8 cellular contexts compared by ENCODE assay signal in genomic region chr4:49120804-49121203, GRCh38.
DNase-seq lines count a peak whose midpoint lies in the region; ATAC-seq, FAIRE-seq and TF ChIP-seq lines count a peak whose summit lies in the region.
"Not testable (repeated sequence)": the region's sequence is repeated elsewhere in the genome, so short reads cannot be mapped to it uniquely, and the experiment has no call there.

No MANE protein-coding gene starts in this region.

- H2AFZ ChIP-seq in IMR-90 (replicated peaks; ENCODE audit: low read length, poor library complexity); endothelial cell of umbilical vein (ENCODE audit: low read depth, low read length): not testable (repeated sequence)

- peaks cover 48 to 54% of the 10 kb centered on the region in 2 donors for H3K36me3 Mint-ChIP-seq in activated T-cell treated with anti-CD3 and anti-CD28 coated beads, Interleukin-2, amount 50 U/mL, for 72 hours (ENCODE audit: insufficient read depth in 2 of 2)

- not testable (repeated sequence) for BruUV-seq in A673 (replicated peaks; lab: Mats Ljungman, UMichigan); IMR-90 (replicated peaks; lab: Mats Ljungman, UMichigan); endothelial cell of umbilical vein (replicated peaks; lab: Mats Ljungman, UMichigan)

- H3K27ac ChIP-seq in A673 (ENCODE audit: low read depth, low read length, poor library complexity, severe bottlenecking); IMR-90 (ENCODE audit: insufficient read depth, low read length); endothelial cell of umbilical vein (ENCODE audit: insufficient read depth, low read depth, low read length): not testable (repeated sequence)

- H3K18ac ChIP-seq in IMR-90 (ENCODE audit: low read depth, low read length) = not testable (repeated sequence)

- TF ChIP-seq CTCF in A673 (conservative IDR thresholded peaks at IDR 0.05; ENCODE audit: low read depth, low read length); IMR-90 (conservative IDR thresholded peaks at IDR 0.05; ENCODE audit: low read depth, low read length); endothelial cell of umbilical vein (IDR thresholded peaks at IDR 0.05; ENCODE audit: extremely low read depth in 1 of 2, insufficient read depth in 1 of 2, low read depth in 1 of 2, low read length in 2 of 2): not testable (repeated sequence)

- not testable (repeated sequence) for H2BK15ac ChIP-seq in IMR-90 (ENCODE audit: low read depth, low read length)

- H3K79me2 ChIP-seq in endothelial cell of umbilical vein (ENCODE audit: control insufficient read depth, insufficient read depth, low read length) = not testable (repeated sequence)

- not testable (repeated sequence) for H2BK20ac ChIP-seq in IMR-90 (ENCODE audit: low read depth, low read length)

- H3K4me1 ChIP-seq in A673 (ENCODE audit: insufficient read depth, low read length, poor library complexity, severe bottlenecking); IMR-90 (ENCODE audit: control insufficient read depth, insufficient read depth, low read length); endothelial cell of umbilical vein (ENCODE audit: control insufficient read depth, extremely low read depth, insufficient read depth, low read length): not testable (repeated sequence)

- not testable (repeated sequence) for H3K36me3 ChIP-seq in A673 (ENCODE audit: insufficient read depth, low read length, poor library complexity, severe bottlenecking); IMR-90 (ENCODE audit: control insufficient read depth, insufficient read depth, low read length); endothelial cell of umbilical vein (ENCODE audit: control insufficient read depth in 2 of 2, extremely low read depth in 1 of 2, insufficient read depth in 2 of 2, low read length in 2 of 2)

- H3K27me3 Mint-ChIP-seq in activated T-cell treated with anti-CD3 and anti-CD28 coated beads, Interleukin-2, amount 50 U/mL, for 72 hours (ENCODE audit: low read depth) = not testable (repeated sequence)

- H3K9me3 Mint-ChIP-seq in activated T-cell treated with anti-CD3 and anti-CD28 coated beads, Interleukin-2, amount 50 U/mL, for 72 hours = peaks cover 41 to 44% of the 10 kb centered on the region in 2 donors

- in situ Hi-C loops in IMR-90 (cut with MboI; ENCODE audit: low sequenced_read_pairs) = not testable (repeated sequence)

- not testable (repeated sequence) for H3K14ac ChIP-seq in IMR-90 (replicated peaks; ENCODE audit: low read depth, low read length)

- not testable (repeated sequence) for TF ChIP-seq POLR2A in IMR-90 (IDR thresholded peaks at IDR 0.05; ENCODE audit: low read depth, low read length); endothelial cell of umbilical vein (IDR thresholded peaks at IDR 0.05; ENCODE audit: low read depth, low read length)

- not testable (repeated sequence) for H4K20me1 ChIP-seq in IMR-90 (ENCODE audit: insufficient read depth, low read length); endothelial cell of umbilical vein (replicated peaks; ENCODE audit: control insufficient read depth, extremely low read depth, insufficient read depth, low read length)

- H2BK120ac ChIP-seq in IMR-90 (ENCODE audit: low read depth, low read length) = not testable (repeated sequence)

- not testable (repeated sequence) for H3K4me1 Mint-ChIP-seq in activated T-cell treated with anti-CD3 and anti-CD28 coated beads, Interleukin-2, amount 50 U/mL, for 72 hours (ENCODE audit: low read depth)

- dilution Hi-C loops in IMR-90 (cut with HindIII; ENCODE audit: low sequenced_read_pairs, unreplicated experiment); endothelial cell of umbilical vein (cut with MboI; ENCODE audit: extremely low pct_ligation_motif_present, low sequenced_read_pairs): not testable (repeated sequence)

- H4K5ac ChIP-seq in IMR-90 (ENCODE audit: low read depth, low read length) = not testable (repeated sequence)

- not testable (repeated sequence) for H4K8ac ChIP-seq in IMR-90 (ENCODE audit: low read depth in 2 of 2, low read length in 2 of 2)

- peak; percentile 34 for ATAC-seq in GM18909 (IDR thresholded peaks at IDR 0.05; ENCODE audit: poor library complexity, unreplicated experiment)
- ATAC-seq in HG02870 (IDR thresholded peaks at IDR 0.05; ENCODE audit: unreplicated experiment) = peak; percentile 31
- peak; percentile 72 for ATAC-seq in IMR-90 (ENCODE audit: low read depth)
- ATAC-seq in activated T-cell treated with anti-CD3 and anti-CD28 coated beads, Interleukin-2, amount 50 U/mL, for 72 hours (replicated peaks in 1 of 2) = peak; percentile 55 to 56

- not testable (repeated sequence) for H3K27ac Mint-ChIP-seq in activated T-cell treated with anti-CD3 and anti-CD28 coated beads, Interleukin-2, amount 50 U/mL, for 72 hours

- H3K56ac ChIP-seq in IMR-90 (ENCODE audit: extremely low read depth, insufficient read depth, low read length) = not testable (repeated sequence)

- TF ChIP-seq RAD21 in IMR-90 (IDR thresholded peaks at IDR 0.05; ENCODE audit: low read length) = not testable (repeated sequence)

- not testable (repeated sequence) for H4K91ac ChIP-seq in IMR-90 (ENCODE audit: insufficient read depth, low read depth, low read length)

- not testable (repeated sequence) for H3K27me3 ChIP-seq in A673 (replicated peaks; ENCODE audit: insufficient read depth, low read depth, low read length, poor library complexity); IMR-90 (ENCODE audit: control insufficient read depth, insufficient read depth, low read length); endothelial cell of umbilical vein (ENCODE audit: control insufficient read depth in 2 of 2, insufficient read depth in 2 of 2, low read length in 2 of 2)

- CTCF ChIA-PET in A673 (lab: Charles Lee); IMR-90 (lab: Yijun Ruan, JAX); endothelial cell of umbilical vein (lab: Charles Lee): not testable (repeated sequence)

- not testable (repeated sequence) for H3K23ac ChIP-seq in IMR-90 (ENCODE audit: low read depth, low read length)

- POLR2A ChIA-PET in A673 (lab: Charles Lee; ENCODE audit: low non-redundant PET); IMR-90 (lab: Charles Lee; ENCODE audit: unreplicated experiment); endothelial cell of umbilical vein (lab: Charles Lee): not testable (repeated sequence)

- H3K4me2 ChIP-seq in IMR-90 (ENCODE audit: low read depth, low read length); endothelial cell of umbilical vein (ENCODE audit: insufficient read depth, low read length): not testable (repeated sequence)

- DNase-seq in A673 (ENCODE audit: low spot score) = peak; percentile 75
- DNase-seq in IMR-90 = peak; percentile 83
- not testable (repeated sequence) for DNase-seq in activated T-cell treated with anti-CD3 and anti-CD28 coated beads, Interleukin-2, amount 50 U/mL, for 72 hours
- DNase-seq in endothelial cell of umbilical vein (ENCODE audit: low read depth, low spot score) = peak; percentile 94
- DNase-seq in pons (ENCODE audit: low spot score) = peak; percentile 95

- intact Hi-C loops in A673 (cut with micrococcal nuclease; ENCODE audit: unreplicated experiment); IMR-90 (cut with micrococcal nuclease); endothelial cell of umbilical vein (cut with micrococcal nuclease): not testable (repeated sequence)

- H3K9me1 ChIP-seq in IMR-90 (ENCODE audit: insufficient read depth, low read length); endothelial cell of umbilical vein (replicated peaks; ENCODE audit: control insufficient read depth, extremely low read depth, insufficient read depth, low read length): not testable (repeated sequence)

- H3K79me1 ChIP-seq in IMR-90 (ENCODE audit: low read depth in 1 of 2, low read length in 2 of 2) = not testable (repeated sequence)

- 50 to 96% methylated on average over 5 to 9 of the region's 10 CpGs for WGBS in IMR-90 (ENCODE audit: extremely low coverage in 2 of 2, insufficient read length in 1 of 2), 2 experiments

- H2AK9ac ChIP-seq in IMR-90 (replicated peaks; ENCODE audit: low read depth, low read length, poor library complexity) = not testable (repeated sequence)

- not testable (repeated sequence) for H3K4me3 Mint-ChIP-seq in activated T-cell treated with anti-CD3 and anti-CD28 coated beads, Interleukin-2, amount 50 U/mL, for 72 hours

- H2AK5ac ChIP-seq in IMR-90 (ENCODE audit: low read depth, low read length) = not testable (repeated sequence)

- not testable (repeated sequence) for H3K4ac ChIP-seq in IMR-90 (ENCODE audit: low read depth, low read length)

- H3K9me3 ChIP-seq in A673 (ENCODE audit: low read depth, low read length, poor library complexity, severe bottlenecking) (peaks cover 48% of the 10 kb centered on the region), IMR-90 (ENCODE audit: control insufficient read depth, insufficient read depth, low read length) (peaks cover 29% of the 10 kb centered on the region), endothelial cell of umbilical vein (replicated peaks; ENCODE audit: control insufficient read depth, insufficient read depth, low read length) (peaks cover 35% of the 10 kb centered on the region), iPS-18c (ENCODE audit: control insufficient read depth, insufficient read depth, low read length) (peaks cover 44% of the 10 kb centered on the region)

- not testable (repeated sequence) for H3K9ac ChIP-seq in IMR-90 (ENCODE audit: low read depth, low read length); endothelial cell of umbilical vein (replicated peaks; ENCODE audit: extremely low read depth, insufficient read depth, low read length)

- H2BK5ac ChIP-seq in IMR-90 (ENCODE audit: low read depth, low read length, poor library complexity, severe bottlenecking) = peak overlapping the region; percentile 1

- not testable (repeated sequence) for FAIRE-seq in endothelial cell of umbilical vein (lab: Jason Lieb, UNC)

- H3K4me3 ChIP-seq in A673 (ENCODE audit: low read depth, low read length, poor library complexity, severe bottlenecking); IMR-90 (ENCODE audit: insufficient read depth, low read depth, low read length); endothelial cell of umbilical vein (replicated peaks in 1 of 3; ENCODE audit: insufficient read depth in 1 of 3, low read depth in 1 of 3, low read length in 3 of 3): not testable (repeated sequence)
- H3K4me3 ChIP-seq in iPS-18c (ENCODE audit: insufficient read depth, low read depth, low read length) = peak overlapping the region; percentile 0; the same call in 1 of the 2 replicates
